Comparison of ENCODE assay signal across 1 cellular context in the genomic region with DNA sequence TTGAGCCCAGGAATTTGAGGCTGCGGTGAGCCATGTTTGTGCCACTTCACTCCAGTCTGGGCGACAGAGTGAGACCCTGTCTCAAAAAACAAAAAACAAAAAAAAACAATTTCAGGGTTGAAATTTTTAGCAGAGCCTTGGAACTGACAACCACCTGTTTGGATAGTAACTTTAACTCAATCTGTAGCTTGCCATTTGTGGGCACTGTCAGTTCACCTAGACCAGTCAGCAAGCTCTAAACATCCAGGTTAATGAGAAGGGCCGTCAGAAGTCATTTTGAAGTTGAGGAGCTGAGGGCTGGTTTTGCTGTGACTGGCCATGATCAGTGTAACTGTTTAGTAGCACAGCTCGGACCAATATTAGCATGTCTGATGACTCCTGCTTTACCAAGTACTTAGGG.
TF ChIP-seq lines count a peak whose summit lies in the region.

No MANE protein-coding gene starts in this region.

TF ChIP-seq in HepG2, 621 proteins besides CTCF, POLR2A, EP300 and RAD21 (continued from another document):
- TF ChIP-seq, protein P1, sequence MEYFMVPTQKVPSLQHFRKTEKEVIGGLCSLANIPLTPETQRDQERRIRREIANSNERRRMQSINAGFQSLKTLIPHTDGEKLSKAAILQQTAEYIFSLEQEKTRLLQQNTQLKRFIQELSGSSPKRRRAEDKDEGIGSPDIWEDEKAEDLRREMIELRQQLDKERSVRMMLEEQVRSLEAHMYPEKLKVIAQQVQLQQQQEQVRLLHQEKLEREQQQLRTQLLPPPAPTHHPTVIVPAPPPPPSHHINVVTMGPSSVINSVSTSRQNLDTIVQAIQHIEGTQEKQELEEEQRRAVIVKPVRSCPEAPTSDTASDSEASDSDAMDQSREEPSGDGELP (IDR thresholded peaks at IDR 0.05; ENCODE audit: borderline replicate concordance, low read depth), result no peak
- TF ChIP-seq ZNF782 (CRISPR knock-in tag; IDR thresholded peaks at IDR 0.05; ENCODE audit: borderline replicate concordance) (no peak), TARDBP (CRISPR knock-in tag; IDR thresholded peaks at IDR 0.05) (no peak), KDM4B (CRISPR knock-in tag; IDR thresholded peaks at IDR 0.05) (no peak), ZNF10 (CRISPR knock-in tag; IDR thresholded peaks at IDR 0.05; ENCODE audit: borderline replicate concordance, low read depth) (no peak)
- TF ChIP-seq, protein P2, sequence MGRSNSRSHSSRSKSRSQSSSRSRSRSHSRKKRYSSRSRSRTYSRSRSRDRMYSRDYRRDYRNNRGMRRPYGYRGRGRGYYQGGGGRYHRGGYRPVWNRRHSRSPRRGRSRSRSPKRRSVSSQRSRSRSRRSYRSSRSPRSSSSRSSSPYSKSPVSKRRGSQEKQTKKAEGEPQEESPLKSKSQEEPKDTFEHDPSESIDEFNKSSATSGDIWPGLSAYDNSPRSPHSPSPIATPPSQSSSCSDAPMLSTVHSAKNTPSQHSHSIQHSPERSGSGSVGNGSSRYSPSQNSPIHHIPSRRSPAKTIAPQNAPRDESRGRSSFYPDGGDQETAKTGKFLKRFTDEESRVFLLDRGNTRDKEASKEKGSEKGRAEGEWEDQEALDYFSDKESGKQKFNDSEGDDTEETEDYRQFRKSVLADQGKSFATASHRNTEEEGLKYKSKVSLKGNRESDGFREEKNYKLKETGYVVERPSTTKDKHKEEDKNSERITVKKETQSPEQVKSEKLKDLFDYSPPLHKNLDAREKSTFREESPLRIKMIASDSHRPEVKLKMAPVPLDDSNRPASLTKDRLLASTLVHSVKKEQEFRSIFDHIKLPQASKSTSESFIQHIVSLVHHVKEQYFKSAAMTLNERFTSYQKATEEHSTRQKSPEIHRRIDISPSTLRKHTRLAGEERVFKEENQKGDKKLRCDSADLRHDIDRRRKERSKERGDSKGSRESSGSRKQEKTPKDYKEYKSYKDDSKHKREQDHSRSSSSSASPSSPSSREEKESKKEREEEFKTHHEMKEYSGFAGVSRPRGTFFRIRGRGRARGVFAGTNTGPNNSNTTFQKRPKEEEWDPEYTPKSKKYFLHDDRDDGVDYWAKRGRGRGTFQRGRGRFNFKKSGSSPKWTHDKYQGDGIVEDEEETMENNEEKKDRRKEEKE (IDR thresholded peaks at IDR 0.05), result no peak
